ENCODE assay signal across 11 cellular contexts in the genomic region with DNA sequence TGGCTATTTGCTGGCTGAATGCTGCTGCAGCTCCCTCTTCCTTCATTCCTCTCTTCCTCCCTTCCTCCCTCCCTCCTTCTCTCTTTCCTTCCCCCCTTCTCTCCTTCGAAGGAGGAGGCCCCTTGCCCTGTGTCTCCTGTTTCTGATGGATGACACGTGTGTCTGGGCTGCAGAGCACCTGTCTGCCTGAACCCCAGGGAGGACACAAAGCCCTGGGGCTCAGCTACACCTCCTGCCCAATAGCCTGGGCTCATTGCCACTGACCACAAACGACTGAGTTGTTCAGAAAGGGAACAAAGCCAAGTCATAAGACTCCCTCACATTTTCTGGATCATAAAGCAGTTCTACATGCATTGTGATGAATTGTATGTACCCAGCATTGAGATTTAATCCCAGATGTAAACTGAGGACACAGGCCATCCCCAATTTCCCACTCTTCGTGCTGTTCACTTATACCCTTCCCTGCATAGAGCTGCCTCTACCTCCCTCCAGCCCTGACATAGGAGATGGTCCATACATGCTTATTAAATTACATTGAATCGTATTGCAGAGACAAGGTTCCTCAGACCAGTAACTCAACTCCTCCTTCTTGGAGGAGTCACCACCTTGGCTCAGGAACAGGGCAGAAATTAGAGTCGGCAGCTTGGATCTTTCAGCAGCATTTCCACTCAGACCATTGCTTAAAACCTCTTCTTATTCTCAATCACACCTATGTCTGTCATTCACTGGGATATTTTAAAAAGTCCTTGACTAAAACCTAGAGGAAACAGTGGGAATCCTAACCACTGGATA. TPM values are rescaled to one million over a fixed set of nuclear protein-coding genes. Genes with fewer than 3 reads are reported as not detected.
DNase-seq lines count a peak whose midpoint lies in the region; ATAC-seq and TF ChIP-seq lines count a peak whose summit lies in the region.
"Had no signal": no experiment of that assay in that cellular context is flagged by ENCODE, and none has a peak within 500 bp of the region (broad histone marks: within the 10 kb centered on the region; RNA-seq: fewer than 3 reads in every experiment).

No MANE protein-coding gene starts in this region.

- H3K79me1 ChIP-seq in IMR-90 (ENCODE audit: low read depth in 1 of 2, low read length in 2 of 2) = no peaks in the 10 kb centered on the region

- H3K9me1 ChIP-seq in IMR-90 (ENCODE audit: insufficient read depth, low read length) = no peaks in the 10 kb centered on the region

- CTCF ChIA-PET in IMR-90 (lab: Yijun Ruan, JAX) (no interaction called here), GM10248 (lab: Yijun Ruan, JAX) (interaction anchor here (1.2 to 1.6 kb wide), 2 partner anchors 14 to 21 kb away, joined by 3 to 4 read pairs; no protein-coding TSS in a partner anchor)

- no TSS peak for BruUV-seq in IMR-90 (replicated peaks; lab: Mats Ljungman, UMichigan)

- H3K9me3 ChIP-seq in IMR-90 (ENCODE audit: control insufficient read depth, insufficient read depth, low read length) (no peaks in the 10 kb centered on the region), adipocyte (ENCODE audit: control insufficient read depth, low read length) (no peaks in the 10 kb centered on the region), right cardiac atrium (ENCODE audit: control insufficient read depth, low read length) (no peaks in the 10 kb centered on the region)

- no peaks in the 10 kb centered on the region for H4K20me1 ChIP-seq in IMR-90 (ENCODE audit: insufficient read depth, low read length)

- WGBS in IMR-90 (ENCODE audit: extremely low coverage in 2 of 2, insufficient read length in 1 of 2), 2 experiments = 17% methylated on average over 3 of the region's 6 CpGs; no CpG with 5 or more reads in 1 of the 2 experiments
- 23% methylated on average over 6 of the region's 6 CpGs for WGBS in right cardiac atrium

- H3K27ac ChIP-seq in IMR-90 (ENCODE audit: insufficient read depth, low read length) (no peak overlapping the region), right cardiac atrium (ENCODE audit: low read length) (peak overlapping the region; percentile 82)

- ATAC-seq in IMR-90 (ENCODE audit: low read depth) (peak; percentile 37; the same call in 1 of the 2 replicates), right cardiac atrium (no peak), GM18870 (IDR thresholded peaks at IDR 0.05; ENCODE audit: unreplicated experiment) (no peak), GM19035 (IDR thresholded peaks at IDR 0.05; ENCODE audit: unreplicated experiment) (no peak)
- ATAC-seq: activated T-cell treated with anti-CD3 and anti-CD28 coated beads, Interleukin-2, amount 50 U/mL, for 72 hours had no signal

- TF ChIP-seq POLR2A in IMR-90 (IDR thresholded peaks at IDR 0.05; ENCODE audit: low read depth, low read length) = no peak

- DNase-seq in AG08396 (ENCODE audit: low spot score) = peak; percentile 56
- DNase-seq in IMR-90 = peak; percentile 70
- DNase-seq in adipocyte (ENCODE audit: low read depth) = peak; percentile 56
- DNase-seq in right cardiac atrium = peak in 1 of 3 donors; percentile 59
- DNase-seq in GM10248 (ENCODE audit: extremely low spot score) = no peak
- DNase-seq in GDM1 (lab: John Stamatoyannopoulos, UW) = no peak
- DNase-seq: activated T-cell treated with anti-CD3 and anti-CD28 coated beads, Interleukin-2, amount 50 U/mL, for 72 hours; endodermal cell; T-helper 1 cell had no signal

- H4K5ac ChIP-seq in IMR-90 (ENCODE audit: low read depth, low read length) = no peak overlapping the region

- no peak overlapping the region for H4K91ac ChIP-seq in IMR-90 (ENCODE audit: insufficient read depth, low read depth, low read length)

- no peak overlapping the region for H3K23ac ChIP-seq in IMR-90 (ENCODE audit: low read depth, low read length)

- H3K27me3 ChIP-seq in IMR-90 (ENCODE audit: control insufficient read depth, insufficient read depth, low read length) (peaks cover 2% of the 10 kb centered on the region; the same call in 1 of the 2 replicates), adipocyte (replicated peaks; ENCODE audit: control insufficient read depth, insufficient read depth, low read length) (peaks cover 17% of the 10 kb centered on the region), right cardiac atrium (ENCODE audit: control insufficient read depth, insufficient read depth) (no peaks in the 10 kb centered on the region)

- no peak overlapping the region for H3K56ac ChIP-seq in IMR-90 (ENCODE audit: extremely low read depth, insufficient read depth, low read length)

- H3K4me3 ChIP-seq in IMR-90 (ENCODE audit: insufficient read depth, low read depth, low read length) (no peak overlapping the region), adipocyte (ENCODE audit: low read length) (no peak overlapping the region), right cardiac atrium (ENCODE audit: low read length) (peak overlapping the region; percentile 67)

- POLR2A ChIA-PET in IMR-90 (lab: Charles Lee; ENCODE audit: unreplicated experiment) = no interaction called here
- POLR2A ChIA-PET in GM10248 (lab: Yijun Ruan, JAX) = no interaction called here

- in situ Hi-C loops in IMR-90 (cut with MboI; ENCODE audit: low sequenced_read_pairs) = no loop called here

- H3K4ac ChIP-seq in IMR-90 (ENCODE audit: low read depth, low read length) = no peak overlapping the region

- H4K8ac ChIP-seq in IMR-90 (ENCODE audit: low read depth in 2 of 2, low read length in 2 of 2) = no peak overlapping the region

- H3K9ac ChIP-seq in IMR-90 (ENCODE audit: low read depth, low read length) (no peak overlapping the region), adipocyte (ENCODE audit: low read length) (no peak overlapping the region)

- no peak overlapping the region for H2BK20ac ChIP-seq in IMR-90 (ENCODE audit: low read depth, low read length)

- dilution Hi-C loops in IMR-90 (cut with HindIII; ENCODE audit: low sequenced_read_pairs, unreplicated experiment) = no loop called here

- intact Hi-C loops in IMR-90 (cut with micrococcal nuclease) (no loop called here), right cardiac atrium (cut with DNase I) (no loop called here)

- no peak overlapping the region for H2AFZ ChIP-seq in IMR-90 (replicated peaks; ENCODE audit: low read length, poor library complexity)

- no peak overlapping the region for H2AK9ac ChIP-seq in IMR-90 (replicated peaks; ENCODE audit: low read depth, low read length, poor library complexity)

- TF ChIP-seq CTCF in IMR-90 (conservative IDR thresholded peaks at IDR 0.05; ENCODE audit: low read depth, low read length) (no peak), GM10248 (IDR thresholded peaks at IDR 0.05; ENCODE audit: control extremely low read depth, extremely low read depth, low read depth, missing control alignments) (no peak)

- no peak overlapping the region for H2BK120ac ChIP-seq in IMR-90 (ENCODE audit: low read depth, low read length)

- H3K4me2 ChIP-seq in IMR-90 (ENCODE audit: low read depth, low read length) = no peak overlapping the region

- H3K14ac ChIP-seq in IMR-90 (replicated peaks; ENCODE audit: low read depth, low read length) = no peak overlapping the region

- H2AK5ac ChIP-seq in IMR-90 (ENCODE audit: low read depth, low read length) = no peak overlapping the region

- no peak overlapping the region for H3K18ac ChIP-seq in IMR-90 (ENCODE audit: low read depth, low read length)

- TF ChIP-seq RAD21 in IMR-90 (IDR thresholded peaks at IDR 0.05; ENCODE audit: low read length) = no peak

- no peak overlapping the region for H2BK15ac ChIP-seq in IMR-90 (ENCODE audit: low read depth, low read length)

- H3K36me3 ChIP-seq in IMR-90 (ENCODE audit: control insufficient read depth, insufficient read depth, low read length) (no peaks in the 10 kb centered on the region), adipocyte (ENCODE audit: control insufficient read depth, insufficient read depth, low read length, severe bottlenecking) (no peaks in the 10 kb centered on the region)

- no peak overlapping the region for H2BK5ac ChIP-seq in IMR-90 (ENCODE audit: low read depth, low read length, poor library complexity, severe bottlenecking)

- peaks cover 4% of the 10 kb centered on the region; the same call in 1 of the 2 replicates for H3K4me1 ChIP-seq in IMR-90 (ENCODE audit: control insufficient read depth, insufficient read depth, low read length)
- H3K4me1 ChIP-seq in adipocyte (ENCODE audit: control insufficient read depth, insufficient read depth, low read length) = peaks cover 6% of the 10 kb centered on the region
- no peaks in the 10 kb centered on the region for H3K4me1 ChIP-seq in right cardiac atrium (ENCODE audit: control insufficient read depth, insufficient read depth, low read length)

TF ChIP-seq in IMR-90, 13 proteins besides CTCF, POLR2A, EP300 and RAD21 (continues in another document):
- TF ChIP-seq SMC3 (IDR thresholded peaks at IDR 0.05; ENCODE audit: low read depth, low read length) = no peak
- TF ChIP-seq NFE2L2 (IDR thresholded peaks at IDR 0.05; ENCODE audit: low read depth, low read length) = no peak
- no peak for TF ChIP-seq MAZ (IDR thresholded peaks at IDR 0.05; ENCODE audit: borderline replicate concordance, low read depth, low read length)
- TF ChIP-seq, protein P1, sequence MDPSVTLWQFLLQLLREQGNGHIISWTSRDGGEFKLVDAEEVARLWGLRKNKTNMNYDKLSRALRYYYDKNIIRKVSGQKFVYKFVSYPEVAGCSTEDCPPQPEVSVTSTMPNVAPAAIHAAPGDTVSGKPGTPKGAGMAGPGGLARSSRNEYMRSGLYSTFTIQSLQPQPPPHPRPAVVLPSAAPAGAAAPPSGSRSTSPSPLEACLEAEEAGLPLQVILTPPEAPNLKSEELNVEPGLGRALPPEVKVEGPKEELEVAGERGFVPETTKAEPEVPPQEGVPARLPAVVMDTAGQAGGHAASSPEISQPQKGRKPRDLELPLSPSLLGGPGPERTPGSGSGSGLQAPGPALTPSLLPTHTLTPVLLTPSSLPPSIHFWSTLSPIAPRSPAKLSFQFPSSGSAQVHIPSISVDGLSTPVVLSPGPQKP (IDR thresholded peaks at IDR 0.05; ENCODE audit: borderline replicate concordance, low read depth, low read length) = no peak
- no peak for TF ChIP-seq FOS (IDR thresholded peaks at IDR 0.05; ENCODE audit: low read depth, low read length)
- TF ChIP-seq CHD1 (IDR thresholded peaks at IDR 0.05; ENCODE audit: low read depth, low read length) = no peak
- no peak for TF ChIP-seq RFX5 (IDR thresholded peaks at IDR 0.05; ENCODE audit: low read depth, low read length)
- TF ChIP-seq BHLHE40 (IDR thresholded peaks at IDR 0.05; ENCODE audit: low read depth, low read length) = no peak
- TF ChIP-seq RCOR1 (IDR thresholded peaks at IDR 0.05; ENCODE audit: insufficient replicate concordance, low read length) = no peak

RNA-seq across cellular contexts. Expression of gene CSRP3, which starts 1.2 kb away (rescaled TPM):
- total RNA-seq in IMR-90 (2012; rRNA removed) = not detected in 2 replicates
- not detected in 2 replicates for polyA plus RNA-seq in IMR-90 (2012; rRNA removed)
- 0.13 TPM in 1 of 2 replicates, not detected in the other for polyA plus RNA-seq in IMR-90 (2012; cell fraction: cytosol; rRNA removed)
- polyA plus RNA-seq in IMR-90 (2012; cell fraction: nucleus; rRNA removed; ENCODE audit: low replicate concordance) = not detected in 2 replicates
- total RNA-seq in right cardiac atrium = 1,000 to 10,000 TPM; 1,004 to 2,037 (median 1,403) TPM
- polyA plus RNA-seq in right cardiac atrium = 2,317 TPM
- total RNA-seq: activated T-cell treated with anti-CD3 and anti-CD28 coated beads, Interleukin-2, amount 50 U/mL, for 72 hours; endodermal cell had no signal

RNA-seq across cellular contexts. Expression of gene E2F8, which starts 40.1 kb away (rescaled TPM):
- total RNA-seq in IMR-90 (2012; rRNA removed) (1.1 TPM in 2 replicates), right cardiac atrium (1 to 10 TPM; 4.8 to 7.9 (median 5.7) TPM)
- polyA plus RNA-seq in IMR-90 (2012; rRNA removed) (2.3 and 2.6 TPM in 2 replicates), right cardiac atrium (2.9 TPM)
- polyA plus RNA-seq in IMR-90 (2012; cell fraction: cytosol; rRNA removed) = 0.51 and 0.92 TPM in 2 replicates
- 2.1 and 2.6 TPM in 2 replicates for polyA plus RNA-seq in IMR-90 (2012; cell fraction: nucleus; rRNA removed; ENCODE audit: low replicate concordance)

Comparison
In these comparisons a context has a peak if more than half of its experiments do, and no peak if none do; other contexts are left out.
1. DNase-seq: peak in AG08396 (single experiment), IMR-90 (single experiment) and adipocyte (single experiment); none in GM10248 (single experiment) and GDM1 (single experiment).
2. RNA of gene CSRP3, which starts 1.2 kb away (total RNA-seq): 1,004 to 2,037 TPM in right cardiac atrium; not detected in IMR-90; every median in the first group is over 1,000 times any median in the second.